ENCODE assay signal across 8 cellular contexts in the genomic region with DNA sequence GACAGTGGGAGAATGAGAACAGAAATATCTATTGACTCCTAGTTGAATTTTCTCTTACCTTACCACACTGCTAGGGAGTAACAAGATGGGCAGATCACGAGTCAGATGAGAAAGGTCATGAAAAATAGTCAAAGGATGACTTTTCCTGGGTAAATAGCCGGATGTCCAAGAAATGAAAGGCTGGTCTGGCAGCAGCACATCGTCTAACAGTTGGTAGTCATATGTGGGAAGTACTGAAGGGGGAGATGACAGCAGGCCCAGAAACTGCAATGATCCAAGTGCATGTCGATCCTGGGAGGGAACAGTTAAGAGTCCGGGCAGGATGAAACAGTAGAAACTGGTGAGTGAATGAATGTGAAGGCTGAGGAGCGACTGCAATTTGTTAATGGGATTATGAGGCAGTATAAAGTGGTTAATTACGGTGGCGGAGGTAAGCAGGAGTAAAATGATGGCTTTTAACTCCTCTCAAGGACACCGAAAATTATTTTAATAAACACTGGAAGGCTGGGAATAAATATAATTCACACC. TPM values are rescaled to one million over a fixed set of nuclear protein-coding genes. Genes with fewer than 3 reads are reported as not detected.
A peak's percentile ranks its signal among the peaks of the same experiment; 100 is the strongest.
DNase-seq lines count a peak whose midpoint lies in the region; ATAC-seq and TF ChIP-seq lines count a peak whose summit lies in the region.

No MANE protein-coding gene starts in this region.

- peaks cover 51% of the 10 kb centered on the region for H3K79me2 ChIP-seq in GM23248 (ENCODE audit: insufficient read depth)

- H3K27me3 ChIP-seq in AG04450 (ENCODE audit: control insufficient read depth, insufficient read depth, low read length) (no peaks in the 10 kb centered on the region), GM23248 (replicated peaks; ENCODE audit: insufficient read depth) (no peaks in the 10 kb centered on the region), body of pancreas (no peaks in the 10 kb centered on the region)

- in situ Hi-C loops in GM23248 (cut with MboI), result no loop called here

- H3K9me3 ChIP-seq in AG04450 (ENCODE audit: control insufficient read depth, insufficient read depth, low read length), result no peaks in the 10 kb centered on the region; the same call in 1 of the 2 replicates
- H3K9me3 ChIP-seq in GM23248 (ENCODE audit: low read depth), result no peaks in the 10 kb centered on the region
- no peaks in the 10 kb centered on the region for H3K9me3 ChIP-seq in body of pancreas
- no peaks in the 10 kb centered on the region for H3K9me3 ChIP-seq in iPS-18c (ENCODE audit: control insufficient read depth, insufficient read depth, low read length)

- H3K4me2 ChIP-seq in GM23248 (ENCODE audit: unreplicated experiment), result peak overlapping the region; percentile 91

- H3K36me3 ChIP-seq in GM23248 (ENCODE audit: low read depth) (no peaks in the 10 kb centered on the region), body of pancreas (replicated peaks in 1 of 2; ENCODE audit: insufficient read depth in 1 of 2, low read depth in 2 of 2) (no peaks in the 10 kb centered on the region)

- CTCF ChIA-PET in AG04450 (lab: Charles Lee), result interaction anchor here (0.7 to 1.2 kb wide), 3 partner anchors 41 to 414 kb away, joined by 3 to 6 read pairs (median 4); partner anchors contain the start of gene RAD52

- peaks cover 24% of the 10 kb centered on the region for H3K4me1 ChIP-seq in GM23248 (ENCODE audit: insufficient read depth)
- H3K4me1 ChIP-seq in body of pancreas, result peaks cover 35% of the 10 kb centered on the region

- H3K4me3 ChIP-seq in AG04450 (ENCODE audit: low read depth, low read length) (peak overlapping the region; percentile 80), GM23248 (peak overlapping the region; percentile 74), body of pancreas (peak overlapping the region; percentile 38 to 47), iPS-18c (ENCODE audit: insufficient read depth, low read depth, low read length) (peak overlapping the region; percentile 91), skin epidermis (peak overlapping the region; percentile 70 to 99 (median 93))

- H3K27ac ChIP-seq in AG04450 (ENCODE audit: low read depth, low read length) (peak overlapping the region; percentile 72), GM23248 (peak overlapping the region; percentile 95), body of pancreas (peak overlapping the region; percentile 87 to 99 (median 98)), skin epidermis (peak overlapping the region; percentile 72 to 100 (median 97))

- no peaks in the 10 kb centered on the region for H4K20me1 ChIP-seq in GM23248 (ENCODE audit: insufficient read depth)

- intact Hi-C loops in body of pancreas (cut with DNase I), result no loop called here

- H3K9ac ChIP-seq in GM23248, result peak overlapping the region; percentile 99

- H3K9me2 ChIP-seq in GM23248 (ENCODE audit: insufficient read depth), result no peaks in the 10 kb centered on the region

- POLR2A ChIA-PET in AG04450 (lab: Yijun Ruan, JAX), result interaction anchor here (0.6 to 1.8 kb wide), 6 partner anchors 21 to 367 kb away, joined by 3 to 7 read pairs (median 4); partner anchors contain the start of gene RAD52

- TF ChIP-seq CTCF in AG04450 (IDR thresholded peaks at IDR 0.05; ENCODE audit: low read depth, low read length) (no peak), body of pancreas (IDR thresholded peaks at IDR 0.05) (no peak)

- no peak for DNase-seq in AG04450 (ENCODE audit: low read depth, low spot score)
- DNase-seq in GM23248, result peak; percentile 88
- peak; percentile 89 for DNase-seq in NCI-H82 (lab: John Stamatoyannopoulos, UW)
- peak; percentile 14 to 19 (median 16) for DNase-seq in body of pancreas

- WGBS in GM23248 (ENCODE audit: low coverage in 1 of 2, low lambda C conversion rate in 2 of 2, missing lambda C conversion rate in 2 of 2), 2 experiments, result 0 to 1% methylated on average over 9 of the region's 9 CpGs
- 3 to 5% methylated on average over 9 of the region's 9 CpGs for WGBS in body of pancreas, 2 donors

- no peak for TF ChIP-seq POLR2A in body of pancreas (IDR thresholded peaks at IDR 0.05)

- ATAC-seq in body of pancreas (no peak), HG03135 (IDR thresholded peaks at IDR 0.05; ENCODE audit: unreplicated experiment) (no peak), HG02973 (IDR thresholded peaks at IDR 0.05; ENCODE audit: unreplicated experiment) (no peak)

- peaks cover 29% of the 10 kb centered on the region for H3F3A ChIP-seq in GM23248 (ENCODE audit: insufficient read depth)

- H2AFZ ChIP-seq in GM23248, result peak overlapping the region; percentile 70

RNA-seq across cellular contexts. Expression of gene ERC1, which starts 1.2 kb away (rescaled TPM):
- 28.6 and 29.0 TPM in 2 replicates for polyA plus RNA-seq in AG04450 (2011; rRNA removed)
- 65.2 and 71.9 TPM in 2 replicates for polyA minus RNA-seq in AG04450 (2011; rRNA and poly(A)+ RNA removed)
- 23.3 and 26.4 TPM in 2 replicates for total RNA-seq in GM23248 (2014; rRNA removed; shearing (Covaris generic))
- polyA plus RNA-seq in GM23248 (2016; fragmentation: Nextera tagmentation; extraction: Ambion mirVana), result 20.5 and 21.5 TPM in 2 replicates
- total RNA-seq in body of pancreas, result 10 to 100 TPM; 20.8 to 29.0 TPM

RNA-seq across cellular contexts. Expression of gene RAD52, which starts 40.3 kb away (rescaled TPM):
- polyA plus RNA-seq in AG04450 (2011; rRNA removed) (13.8 and 18.8 TPM in 2 replicates), GM23248 (2016; fragmentation: Nextera tagmentation; extraction: Ambion mirVana) (5.0 and 7.4 TPM in 2 replicates)
- 25.9 and 30.2 TPM in 2 replicates for polyA minus RNA-seq in AG04450 (2011; rRNA and poly(A)+ RNA removed)
- 16.1 and 20.0 TPM in 2 replicates for total RNA-seq in GM23248 (2014; rRNA removed; shearing (Covaris generic))
- total RNA-seq in body of pancreas, result 10 to 100 TPM; 10.5 to 13.5 TPM

Comparison
In these comparisons a context has a peak if more than half of its experiments do, and no peak if none do; other contexts are left out.
1. H3K4me3 ChIP-seq: peak in every context shown above with its lines; median percentile 93 in skin epidermis; 91 in iPS-18c; 80 in AG04450; 74 in GM23248; 42 in body of pancreas.